In the genomic region with DNA sequence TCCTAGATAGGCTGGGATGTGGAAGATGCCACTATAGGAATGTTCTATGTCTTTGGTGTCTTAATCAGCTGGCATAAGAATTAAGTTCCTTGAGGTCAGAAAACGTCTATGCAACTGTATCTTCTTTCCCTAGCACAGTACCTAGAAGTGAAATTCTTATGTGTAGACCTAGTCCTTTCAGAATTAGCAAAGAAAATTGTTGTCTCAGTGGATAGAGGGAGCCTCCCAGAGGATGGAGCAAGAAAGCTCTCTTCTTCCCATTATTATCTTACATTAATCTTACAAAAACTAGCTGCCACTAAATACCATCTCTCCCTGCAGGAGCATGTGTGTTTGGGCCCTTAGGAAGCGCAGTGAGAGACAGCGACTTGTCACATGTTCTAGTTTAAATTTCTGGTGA, we compare ENCODE assay signal across 1 cellular context.
TF ChIP-seq lines count a peak whose summit lies in the region.

No MANE protein-coding gene starts in this region.

TF ChIP-seq in HCT116, 20 proteins besides CTCF, POLR2A, EP300 and RAD21 (continued from another document):
- TF ChIP-seq, protein P1, sequence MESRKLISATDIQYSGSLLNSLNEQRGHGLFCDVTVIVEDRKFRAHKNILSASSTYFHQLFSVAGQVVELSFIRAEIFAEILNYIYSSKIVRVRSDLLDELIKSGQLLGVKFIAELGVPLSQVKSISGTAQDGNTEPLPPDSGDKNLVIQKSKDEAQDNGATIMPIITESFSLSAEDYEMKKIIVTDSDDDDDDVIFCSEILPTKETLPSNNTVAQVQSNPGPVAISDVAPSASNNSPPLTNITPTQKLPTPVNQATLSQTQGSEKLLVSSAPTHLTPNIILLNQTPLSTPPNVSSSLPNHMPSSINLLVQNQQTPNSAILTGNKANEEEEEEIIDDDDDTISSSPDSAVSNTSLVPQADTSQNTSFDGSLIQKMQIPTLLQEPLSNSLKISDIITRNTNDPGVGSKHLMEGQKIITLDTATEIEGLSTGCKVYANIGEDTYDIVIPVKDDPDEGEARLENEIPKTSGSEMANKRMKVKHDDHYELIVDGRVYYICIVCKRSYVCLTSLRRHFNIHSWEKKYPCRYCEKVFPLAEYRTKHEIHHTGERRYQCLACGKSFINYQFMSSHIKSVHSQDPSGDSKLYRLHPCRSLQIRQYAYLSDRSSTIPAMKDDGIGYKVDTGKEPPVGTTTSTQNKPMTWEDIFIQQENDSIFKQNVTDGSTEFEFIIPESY (IDR thresholded peaks at IDR 0.05; ENCODE audit: extremely low read depth, insufficient replicate concordance, low read length): no peak
- TF ChIP-seq ELF1 (IDR thresholded peaks at IDR 0.05; ENCODE audit: borderline replicate concordance, low read depth): no peak
